ENCODE assay signal across 13 cellular contexts in genomic region chr10:102777696-102778530, GRCh38. TPM values are rescaled to one million over a fixed set of nuclear protein-coding genes. Genes with fewer than 3 reads are reported as not detected.
DNase-seq lines count a peak whose midpoint lies in the region; ATAC-seq and TF ChIP-seq lines count a peak whose summit lies in the region.
"Had no signal": no experiment of that assay in that cellular context is flagged by ENCODE, and none has a peak within 500 bp of the region (broad histone marks: within the 10 kb centered on the region; RNA-seq: fewer than 3 reads in every experiment).

No MANE protein-coding gene starts in this region.

- H2AFZ ChIP-seq in SK-N-SH (ENCODE audit: low read depth), result no peak overlapping the region

- no peaks in the 10 kb centered on the region for H3K9me2 ChIP-seq in SK-N-SH

- POLR2A ChIA-PET in SK-N-SH (lab: Yijun Ruan, JAX), result no interaction called here

- H3K4me1 ChIP-seq in SK-N-SH (ENCODE audit: control insufficient read depth in 1 of 2, insufficient read depth in 2 of 2, low read depth in 1 of 2, low read length in 1 of 2) (peaks cover 42 to 55% of the 10 kb centered on the region in 2 experiments), colonic mucosa (no peaks in the 10 kb centered on the region), muscle layer of duodenum (ENCODE audit: control insufficient read depth in 1 of 2, insufficient read depth in 2 of 2, low read length in 2 of 2) (peaks cover 32 to 79% of the 10 kb centered on the region in 2 donors), thymus (ENCODE audit: control insufficient read depth, insufficient read depth, low read length) (peaks cover 38% of the 10 kb centered on the region)

- H3K4me1 Mint-ChIP-seq in stimulated activated naive CD8-positive, alpha-beta T cell treated with anti-CD3 and anti-CD28 coated beads, Interleukin-15, amount 100 ng/mL, for 72 hours, result peaks cover 79% of the 10 kb centered on the region

- peak overlapping the region in 1 of 2 experiments; percentile 75; a peak in 2 of 4 replicates for H3K27ac ChIP-seq in SK-N-SH (ENCODE audit: low read depth in 2 of 2, low read length in 1 of 2)
- H3K27ac ChIP-seq in colonic mucosa, result peak overlapping the region; percentile 48
- H3K27ac ChIP-seq in muscle layer of duodenum (ENCODE audit: low read length), result peak overlapping the region; percentile 94
- H3K27ac ChIP-seq in thymus (ENCODE audit: low read depth), result peak overlapping the region; percentile 77
- H3K27ac ChIP-seq: A549 had no signal

- H4K20me1 ChIP-seq in SK-N-SH (ENCODE audit: insufficient read depth), result peaks cover 18% of the 10 kb centered on the region

- no peak overlapping the region for H3K4me3 ChIP-seq in SK-N-SH (ENCODE audit: low read depth in 2 of 2, low read length in 1 of 2)
- no peak overlapping the region for H3K4me3 ChIP-seq in colonic mucosa
- H3K4me3 ChIP-seq in muscle layer of duodenum (ENCODE audit: low read depth in 1 of 2, low read length in 2 of 2), result peak overlapping the region in 1 of 2 donors; percentile 51
- peak overlapping the region; percentile 8 for H3K4me3 ChIP-seq in thymus (ENCODE audit: low read length)
- H3K4me3 ChIP-seq: A549 had no signal

- ATAC-seq in SK-N-SH treated with all-trans-retinoic acid at 6 μM for 48 hours (no peak), GM21529 (IDR thresholded peaks at IDR 0.05; ENCODE audit: unreplicated experiment) (no peak), sciatic nerve (no peak)
- ATAC-seq in stimulated activated naive CD8-positive, alpha-beta T cell treated with anti-CD3 and anti-CD28 coated beads, Interleukin-15, amount 100 ng/mL, for 72 hours, result no peak

- H3K4me2 ChIP-seq in SK-N-SH, result peak overlapping the region; percentile 75
- H3K4me2 ChIP-seq: A549 had no signal

- no peak overlapping the region for H3K27ac Mint-ChIP-seq in stimulated activated naive CD8-positive, alpha-beta T cell treated with anti-CD3 and anti-CD28 coated beads, Interleukin-15, amount 100 ng/mL, for 72 hours
- H3K27ac Mint-ChIP-seq: IgD-negative memory B cell had no signal

- CTCF ChIA-PET in SK-N-SH (lab: Yijun Ruan, JAX), result interaction anchor here (0.6 kb wide), 1 partner anchor 18 kb away, joined by 3 read pairs; no protein-coding TSS in a partner anchor

- H3K9ac ChIP-seq in SK-N-SH, result no peak overlapping the region
- H3K9ac ChIP-seq in colonic mucosa (ENCODE audit: low read depth in 2 of 2, low read length in 2 of 2), result peak overlapping the region in 1 of 2 donors; percentile 17

- H3K4me3 Mint-ChIP-seq in stimulated activated naive CD8-positive, alpha-beta T cell treated with anti-CD3 and anti-CD28 coated beads, Interleukin-15, amount 100 ng/mL, for 72 hours, result no peak overlapping the region
- H3K4me3 Mint-ChIP-seq: IgD-negative memory B cell had no signal

- H3K9me3 Mint-ChIP-seq in stimulated activated naive CD8-positive, alpha-beta T cell treated with anti-CD3 and anti-CD28 coated beads, Interleukin-15, amount 100 ng/mL, for 72 hours, result no peaks in the 10 kb centered on the region
- H3K9me3 Mint-ChIP-seq: IgD-negative memory B cell had no signal

- TF ChIP-seq EP300 in SK-N-SH (IDR thresholded peaks at IDR 0.05; ENCODE audit: borderline replicate concordance in 1 of 2, low read depth in 1 of 2, low read length in 1 of 2), result no peak

- no peaks in the 10 kb centered on the region for H3K27me3 Mint-ChIP-seq in stimulated activated naive CD8-positive, alpha-beta T cell treated with anti-CD3 and anti-CD28 coated beads, Interleukin-15, amount 100 ng/mL, for 72 hours
- H3K27me3 Mint-ChIP-seq: IgD-negative memory B cell had no signal

- H3K27me3 ChIP-seq in SK-N-SH (ENCODE audit: insufficient read depth), result no peaks in the 10 kb centered on the region
- no peaks in the 10 kb centered on the region for H3K27me3 ChIP-seq in colonic mucosa
- H3K27me3 ChIP-seq in muscle layer of duodenum (ENCODE audit: low read depth, low read length), result no peaks in the 10 kb centered on the region
- H3K27me3 ChIP-seq in thymus (ENCODE audit: control insufficient read depth, insufficient read depth), result no peaks in the 10 kb centered on the region

- no peak for TF ChIP-seq CTCF in SK-N-SH (IDR thresholded peaks at IDR 0.05)
- no peak for TF ChIP-seq CTCF in colonic mucosa (IDR thresholded peaks at IDR 0.05)

- intact Hi-C loops in colonic mucosa (cut with DNase I) (no loop called here), sciatic nerve (cut with DNase I) (no loop called here)

- peaks cover 14% of the 10 kb centered on the region for H3F3A ChIP-seq in SK-N-SH (replicated peaks; ENCODE audit: insufficient read depth)

- 90% methylated on average over 17 of the region's 17 CpGs for WGBS in SK-N-SH (ENCODE audit: low lambda C conversion rate)
- WGBS in thymus, result 61% methylated on average over 17 of the region's 17 CpGs

- no peaks in the 10 kb centered on the region for H3K36me3 ChIP-seq in SK-N-SH (replicated peaks in 1 of 2; ENCODE audit: control insufficient read depth in 1 of 2, insufficient read depth in 2 of 2, low read length in 1 of 2)
- no peaks in the 10 kb centered on the region for H3K36me3 ChIP-seq in colonic mucosa
- H3K36me3 ChIP-seq in muscle layer of duodenum (ENCODE audit: control insufficient read depth in 1 of 2, insufficient read depth in 2 of 2, low read length in 2 of 2), result no peaks in the 10 kb centered on the region
- peaks cover 8% of the 10 kb centered on the region for H3K36me3 ChIP-seq in thymus (ENCODE audit: control insufficient read depth, insufficient read depth)

- peaks cover 58% of the 10 kb centered on the region for H3K79me2 ChIP-seq in SK-N-SH (ENCODE audit: insufficient read depth)

- H3K9me3 ChIP-seq in SK-N-SH (no peaks in the 10 kb centered on the region), colonic mucosa (no peaks in the 10 kb centered on the region), muscle layer of duodenum (ENCODE audit: control insufficient read depth in 1 of 2, low read length in 2 of 2) (no peaks in the 10 kb centered on the region), thymus (ENCODE audit: control insufficient read depth) (no peaks in the 10 kb centered on the region)
- H3K9me3 ChIP-seq: A549 had no signal

- no peak for TF ChIP-seq RAD21 in SK-N-SH (IDR thresholded peaks at IDR 0.05; ENCODE audit: low read length)

- DNase-seq in SK-N-SH (no peak), colonic mucosa (no peak), sciatic nerve (ENCODE audit: low spot score) (no peak)
- no peak for DNase-seq in stimulated activated naive CD8-positive, alpha-beta T cell treated with anti-CD3 and anti-CD28 coated beads, Interleukin-15, amount 100 ng/mL, for 72 hours
- DNase-seq: NCI-H446; stimulated activated naive CD4-positive, alpha-beta T cell treated with Interleukin-2 at 50 U/mL for 16 hours had no signal

TF ChIP-seq in SK-N-SH, 30 proteins besides CTCF, POLR2A, EP300 and RAD21:
- no peak for TF ChIP-seq RFX5 (IDR thresholded peaks at IDR 0.05; ENCODE audit: low read length)
- no peak for TF ChIP-seq NFIC (IDR thresholded peaks at IDR 0.05; ENCODE audit: borderline replicate concordance)
- TF ChIP-seq, protein P1, sequence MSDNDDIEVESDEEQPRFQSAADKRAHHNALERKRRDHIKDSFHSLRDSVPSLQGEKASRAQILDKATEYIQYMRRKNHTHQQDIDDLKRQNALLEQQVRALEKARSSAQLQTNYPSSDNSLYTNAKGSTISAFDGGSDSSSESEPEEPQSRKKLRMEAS (IDR thresholded peaks at IDR 0.05; ENCODE audit: low read depth), result no peak
- TF ChIP-seq FOSL2 (IDR thresholded peaks at IDR 0.05; ENCODE audit: borderline replicate concordance, low read depth), result no peak

TF ChIP-seq in SK-N-SH treated with all-trans-retinoic acid at 6 μM for 48 hours, 23 proteins besides CTCF, POLR2A, EP300 and RAD21:
- TF ChIP-seq ESRRG (CRISPR knock-in tag; IDR thresholded peaks at IDR 0.05) (no peak), PPARA (CRISPR knock-in tag; IDR thresholded peaks at IDR 0.05; ENCODE audit: borderline replicate concordance) (no peak)
- TF ChIP-seq, protein P2, sequence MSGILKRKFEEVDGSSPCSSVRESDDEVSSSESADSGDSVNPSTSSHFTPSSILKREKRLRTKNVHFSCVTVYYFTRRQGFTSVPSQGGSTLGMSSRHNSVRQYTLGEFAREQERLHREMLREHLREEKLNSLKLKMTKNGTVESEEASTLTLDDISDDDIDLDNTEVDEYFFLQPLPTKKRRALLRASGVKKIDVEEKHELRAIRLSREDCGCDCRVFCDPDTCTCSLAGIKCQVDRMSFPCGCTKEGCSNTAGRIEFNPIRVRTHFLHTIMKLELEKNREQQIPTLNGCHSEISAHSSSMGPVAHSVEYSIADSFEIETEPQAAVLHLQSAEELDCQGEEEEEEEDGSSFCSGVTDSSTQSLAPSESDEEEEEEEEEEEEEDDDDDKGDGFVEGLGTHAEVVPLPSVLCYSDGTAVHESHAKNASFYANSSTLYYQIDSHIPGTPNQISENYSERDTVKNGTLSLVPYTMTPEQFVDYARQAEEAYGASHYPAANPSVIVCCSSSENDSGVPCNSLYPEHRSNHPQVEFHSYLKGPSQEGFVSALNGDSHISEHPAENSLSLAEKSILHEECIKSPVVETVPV (CRISPR knock-in tag; IDR thresholded peaks at IDR 0.05), result no peak

RNA-seq across cellular contexts. Expression of gene WBP1L, which starts 34.2 kb away (rescaled TPM):
- 22.8 and 29.8 TPM in 2 replicates for polyA plus RNA-seq in SK-N-SH (2012; rRNA removed)
- 16.7 and 23.9 TPM in 2 replicates for polyA plus RNA-seq in SK-N-SH (2012; cell fraction: cytosol; rRNA removed)
- polyA plus RNA-seq in SK-N-SH (2012; cell fraction: nucleus; rRNA removed), result 11.2 and 13.4 TPM in 2 replicates
- 10 to 100 TPM; 32.3 to 42.7 TPM for total RNA-seq in colonic mucosa
- polyA plus RNA-seq in thymus, result 75.9 TPM
- total RNA-seq in sciatic nerve, result 66.2 TPM

RNA-seq across cellular contexts. Expression of gene CYP17A1, which starts 59.3 kb away (rescaled TPM):
- polyA plus RNA-seq in SK-N-SH (2012; rRNA removed), result not detected in 2 replicates
- polyA plus RNA-seq in SK-N-SH (2012; cell fraction: cytosol; rRNA removed), result not detected in 2 replicates
- polyA plus RNA-seq in SK-N-SH (2012; cell fraction: nucleus; rRNA removed), result 0.04 TPM in 1 of 2 replicates, not detected in the other
- 1 to 10 TPM in 1 of 2 donors, not detected in 1; 7.7 TPM for total RNA-seq in colonic mucosa
- 0.32 TPM for polyA plus RNA-seq in thymus
- 0.18 TPM for total RNA-seq in sciatic nerve
- total RNA-seq: cerebellum had no signal
- polyA plus RNA-seq: A549 had no signal
